In the genomic region with DNA sequence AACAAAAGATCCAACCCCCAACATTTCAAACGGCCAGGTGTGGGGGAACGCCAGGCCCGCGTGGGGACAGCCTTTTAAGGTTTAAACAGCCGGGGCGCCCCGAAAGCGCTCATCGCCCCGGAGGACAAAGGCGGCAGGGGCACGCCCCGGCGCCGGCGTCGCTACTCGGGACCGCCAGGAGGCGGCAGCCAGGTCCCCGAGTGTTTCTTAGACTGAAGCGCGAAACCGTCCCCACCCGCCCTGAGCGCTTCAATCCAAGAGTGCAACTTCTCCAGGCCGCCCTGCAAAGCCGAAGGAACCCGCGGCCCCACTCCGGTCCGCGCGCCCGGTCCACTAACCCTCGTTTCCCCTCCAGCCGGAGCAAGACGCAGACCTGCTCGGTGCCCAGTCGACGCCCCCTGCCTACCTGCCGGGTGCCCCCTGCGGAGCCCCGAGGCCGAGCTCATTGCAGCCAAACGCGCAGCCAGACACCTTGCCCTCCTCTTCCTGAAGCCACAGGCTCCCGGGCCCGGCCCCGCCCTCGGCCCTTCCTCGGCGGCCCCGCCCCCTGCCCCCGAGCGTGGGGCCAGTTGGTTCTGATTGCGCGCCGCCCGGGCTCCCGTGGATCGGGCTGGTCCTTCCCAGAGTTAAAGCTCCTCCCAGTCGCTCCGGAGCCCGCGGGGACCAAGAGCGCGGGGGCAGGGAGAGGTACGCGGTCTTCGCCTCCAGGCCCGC, we compare ENCODE assay signal across 8 cellular contexts. TPM values are rescaled to one million over a fixed set of nuclear protein-coding genes. Genes with fewer than 3 reads are reported as not detected.
DNase-seq lines count a peak whose midpoint lies in the region; ATAC-seq, FAIRE-seq and TF ChIP-seq lines count a peak whose summit lies in the region.

A gene (minus strand): TSS at position 496 of the 714 bp plus-strand sequence. CDS start 50 bp downstream, at position 446.

- no peaks in the 10 kb centered on the region for H3K27me3 ChIP-seq in liver (ENCODE audit: control insufficient read depth in 4 of 4, insufficient read depth in 4 of 4, low read length in 3 of 4)

- H3K4me3 Mint-ChIP-seq in activated CD4-positive, alpha-beta memory T cell treated with anti-CD3 and anti-CD28 coated beads for 36 hours, result peak within 1 kb of the TSS; percentile 90

- peak; percentile 71 for ATAC-seq in HG03442 (IDR thresholded peaks at IDR 0.05; ENCODE audit: unreplicated experiment)

- H3K36me3 Mint-ChIP-seq in activated CD4-positive, alpha-beta memory T cell treated with anti-CD3 and anti-CD28 coated beads for 36 hours, result peaks cover 2% of the 10 kb centered on the region

- H3K9me3 Mint-ChIP-seq in activated CD4-positive, alpha-beta memory T cell treated with anti-CD3 and anti-CD28 coated beads for 36 hours, result no peaks in the 10 kb centered on the region

- CTCF ChIA-PET in activated CD4-positive, alpha-beta memory T cell treated with anti-CD3 and anti-CD28 coated beads for 36 hours (lab: Charles Lee), result interaction anchor here (0.7 to 2.5 kb wide), 15 partner anchors 10 to 275 kb away, joined by 3 to 8 read pairs (median 4); a partner anchor contains a TSS

- H3K27ac Mint-ChIP-seq in activated CD4-positive, alpha-beta memory T cell treated with anti-CD3 and anti-CD28 coated beads for 36 hours, result peak within 1 kb of the TSS; percentile 82

- POLR2A ChIA-PET in activated CD4-positive, alpha-beta memory T cell treated with anti-CD3 and anti-CD28 coated beads for 36 hours (lab: Charles Lee), result interaction anchor here (1.3 kb wide), 1 partner anchor 28 kb away, joined by 3 read pairs; no protein-coding TSS in a partner anchor

- no peaks in the 10 kb centered on the region for H3K27me3 Mint-ChIP-seq in activated CD4-positive, alpha-beta memory T cell treated with anti-CD3 and anti-CD28 coated beads for 36 hours

- peak; percentile 58 for DNase-seq in GM19239 (ENCODE audit: insufficient read length, low spot score)
- DNase-seq in NCI-H69 (lab: John Stamatoyannopoulos, UW), result peak; percentile 90
- peak; percentile 79 for DNase-seq in activated CD4-positive, alpha-beta memory T cell treated with anti-CD3 and anti-CD28 coated beads for 36 hours
- DNase-seq in dermis microvascular lymphatic vessel endothelial cell (ENCODE audit: low read depth in 2 of 2), result peak in 1 of 2 donors; percentile 80
- peak; percentile 64 for DNase-seq in stimulated activated CD4-positive, alpha-beta T cell treated with anti-CD3 and anti-CD28 coated beads, Interleukin-4, amount 100 ng/mL, for 24 hours

- peak in 1 of 2 donors; percentile 42 for TF ChIP-seq RAD21 in liver (IDR thresholded peaks at IDR 0.05)

- H3K9ac ChIP-seq in liver (ENCODE audit: low read depth in 1 of 2, low read length in 2 of 2), result peak within 1 kb of the TSS in 1 of 2 donors; percentile 73

- H3K4me3 ChIP-seq in liver (ENCODE audit: low read depth in 1 of 3, low read length in 3 of 3), result peak within 1 kb of the TSS; percentile 78 to 90 (median 80)

- no peak for FAIRE-seq in GM19239 (lab: Jason Lieb, UNC)

- H3K36me3 ChIP-seq in liver (ENCODE audit: control insufficient read depth in 4 of 4, insufficient read depth in 3 of 4, low read depth in 1 of 4, low read length in 3 of 4), result peaks cover 0 to 5% (median under 1%) of the 10 kb centered on the region in 4 donors

- peaks cover 5 to 24% (median 15%) of the 10 kb centered on the region in 4 donors for H3K4me1 ChIP-seq in liver (ENCODE audit: control insufficient read depth in 4 of 4, insufficient read depth in 4 of 4, low read length in 3 of 4)

- no peaks in the 10 kb centered on the region for H3K9me3 ChIP-seq in liver (ENCODE audit: control insufficient read depth in 4 of 4, low read length in 3 of 4)

- intact Hi-C loops in activated CD4-positive, alpha-beta memory T cell treated with anti-CD3 and anti-CD28 coated beads for 36 hours (cut with micrococcal nuclease), result loop anchor here (1.0 to 5.0 kb wide), 7 partner anchors 26 to 270 kb away; a partner anchor contains a TSS

- peaks cover 34% of the 10 kb centered on the region for H3K4me1 Mint-ChIP-seq in activated CD4-positive, alpha-beta memory T cell treated with anti-CD3 and anti-CD28 coated beads for 36 hours (ENCODE audit: low read depth)

- TF ChIP-seq CTCF in C4-2B (conservative IDR thresholded peaks at IDR 0.05) (peak; percentile 69), liver (IDR thresholded peaks at IDR 0.05; ENCODE audit: low read depth, low read length, missing input control) (peak; percentile 52)

- H3K27ac ChIP-seq in C4-2B (peak within 1 kb of the TSS; percentile 52), liver (ENCODE audit: low read depth in 1 of 2, low read length in 2 of 2) (peak within 1 kb of the TSS; percentile 71 to 85)

- under 1% methylated on average over 72 of the region's 72 CpGs for WGBS in liver

TF ChIP-seq in liver, 16 proteins besides CTCF, POLR2A, EP300 and RAD21:
- TF ChIP-seq YY1 (IDR thresholded peaks at IDR 0.05), result peak; percentile 18
- TF ChIP-seq HNF4G (IDR thresholded peaks at IDR 0.05), result no peak
- peak; percentile 11 for TF ChIP-seq SP1 (IDR thresholded peaks at IDR 0.05)
- TF ChIP-seq HNF4A (conservative IDR thresholded peaks at IDR 0.05), result peak in 1 of 2 donors; percentile 26
- TF ChIP-seq RXRA (IDR thresholded peaks at IDR 0.05), result peak in 1 of 2 donors; percentile 16
- TF ChIP-seq, protein P1, sequence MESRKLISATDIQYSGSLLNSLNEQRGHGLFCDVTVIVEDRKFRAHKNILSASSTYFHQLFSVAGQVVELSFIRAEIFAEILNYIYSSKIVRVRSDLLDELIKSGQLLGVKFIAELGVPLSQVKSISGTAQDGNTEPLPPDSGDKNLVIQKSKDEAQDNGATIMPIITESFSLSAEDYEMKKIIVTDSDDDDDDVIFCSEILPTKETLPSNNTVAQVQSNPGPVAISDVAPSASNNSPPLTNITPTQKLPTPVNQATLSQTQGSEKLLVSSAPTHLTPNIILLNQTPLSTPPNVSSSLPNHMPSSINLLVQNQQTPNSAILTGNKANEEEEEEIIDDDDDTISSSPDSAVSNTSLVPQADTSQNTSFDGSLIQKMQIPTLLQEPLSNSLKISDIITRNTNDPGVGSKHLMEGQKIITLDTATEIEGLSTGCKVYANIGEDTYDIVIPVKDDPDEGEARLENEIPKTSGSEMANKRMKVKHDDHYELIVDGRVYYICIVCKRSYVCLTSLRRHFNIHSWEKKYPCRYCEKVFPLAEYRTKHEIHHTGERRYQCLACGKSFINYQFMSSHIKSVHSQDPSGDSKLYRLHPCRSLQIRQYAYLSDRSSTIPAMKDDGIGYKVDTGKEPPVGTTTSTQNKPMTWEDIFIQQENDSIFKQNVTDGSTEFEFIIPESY (IDR thresholded peaks at IDR 0.05), result no peak
- TF ChIP-seq, protein P2, sequence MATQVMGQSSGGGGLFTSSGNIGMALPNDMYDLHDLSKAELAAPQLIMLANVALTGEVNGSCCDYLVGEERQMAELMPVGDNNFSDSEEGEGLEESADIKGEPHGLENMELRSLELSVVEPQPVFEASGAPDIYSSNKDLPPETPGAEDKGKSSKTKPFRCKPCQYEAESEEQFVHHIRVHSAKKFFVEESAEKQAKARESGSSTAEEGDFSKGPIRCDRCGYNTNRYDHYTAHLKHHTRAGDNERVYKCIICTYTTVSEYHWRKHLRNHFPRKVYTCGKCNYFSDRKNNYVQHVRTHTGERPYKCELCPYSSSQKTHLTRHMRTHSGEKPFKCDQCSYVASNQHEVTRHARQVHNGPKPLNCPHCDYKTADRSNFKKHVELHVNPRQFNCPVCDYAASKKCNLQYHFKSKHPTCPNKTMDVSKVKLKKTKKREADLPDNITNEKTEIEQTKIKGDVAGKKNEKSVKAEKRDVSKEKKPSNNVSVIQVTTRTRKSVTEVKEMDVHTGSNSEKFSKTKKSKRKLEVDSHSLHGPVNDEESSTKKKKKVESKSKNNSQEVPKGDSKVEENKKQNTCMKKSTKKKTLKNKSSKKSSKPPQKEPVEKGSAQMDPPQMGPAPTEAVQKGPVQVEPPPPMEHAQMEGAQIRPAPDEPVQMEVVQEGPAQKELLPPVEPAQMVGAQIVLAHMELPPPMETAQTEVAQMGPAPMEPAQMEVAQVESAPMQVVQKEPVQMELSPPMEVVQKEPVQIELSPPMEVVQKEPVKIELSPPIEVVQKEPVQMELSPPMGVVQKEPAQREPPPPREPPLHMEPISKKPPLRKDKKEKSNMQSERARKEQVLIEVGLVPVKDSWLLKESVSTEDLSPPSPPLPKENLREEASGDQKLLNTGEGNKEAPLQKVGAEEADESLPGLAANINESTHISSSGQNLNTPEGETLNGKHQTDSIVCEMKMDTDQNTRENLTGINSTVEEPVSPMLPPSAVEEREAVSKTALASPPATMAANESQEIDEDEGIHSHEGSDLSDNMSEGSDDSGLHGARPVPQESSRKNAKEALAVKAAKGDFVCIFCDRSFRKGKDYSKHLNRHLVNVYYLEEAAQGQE (IDR thresholded peaks at IDR 0.05), result peak; percentile 27

RNA-seq across cellular contexts. Expression of the gene that starts here (rescaled TPM):
- total RNA-seq in activated CD4-positive, alpha-beta memory T cell treated with anti-CD3 and anti-CD28 coated beads for 36 hours, result 10 to 100 TPM; 18.4 to 29.9 TPM
- total RNA-seq in dermis microvascular lymphatic vessel endothelial cell (45.3 and 47.9 TPM in 2 replicates), liver (10 to 100 TPM; 18.5 to 20.9 TPM)
- polyA plus RNA-seq in liver, result 10 to 100 TPM; 14.9 to 20.4 TPM
